In the genomic region with DNA sequence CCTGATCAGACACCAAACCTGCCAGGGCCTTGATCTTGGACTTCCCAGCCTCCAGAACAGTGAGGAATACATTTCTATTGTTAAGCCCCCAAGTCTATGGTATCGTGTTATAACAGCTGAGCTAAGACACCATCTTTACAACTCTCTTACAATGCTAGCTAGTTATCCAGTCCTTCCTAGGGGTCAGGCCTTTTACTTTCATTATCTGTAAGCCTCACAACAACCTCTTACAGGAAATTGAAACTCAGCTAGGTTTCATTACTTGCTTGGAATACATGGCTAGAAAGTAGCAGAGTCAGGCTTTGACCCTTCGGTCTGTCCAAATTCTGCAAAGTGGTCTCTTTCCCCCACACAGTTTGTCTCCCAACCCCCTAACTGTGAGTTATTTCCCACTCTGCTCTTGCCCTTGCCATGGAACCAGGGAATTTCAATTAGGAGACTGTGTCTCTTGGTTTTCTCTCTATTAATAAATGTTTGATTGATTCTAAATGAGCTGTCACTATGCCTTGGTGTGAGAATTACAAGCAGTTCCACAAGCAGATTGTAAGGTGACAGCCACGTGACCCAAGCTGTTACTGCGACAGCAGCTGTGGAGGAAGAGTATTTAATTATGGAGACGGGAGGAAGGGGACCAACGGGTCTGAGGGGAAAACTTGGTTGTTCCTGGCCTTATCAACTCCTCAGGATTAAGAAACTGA, we compare ENCODE assay signal across 8 cellular contexts.
DNase-seq lines count a peak whose midpoint lies in the region; ATAC-seq and TF ChIP-seq lines count a peak whose summit lies in the region.

No MANE protein-coding gene starts in this region.

- DNase-seq in GM13977 (ENCODE audit: low spot score) (peak; percentile 33), kidney tubule cell (ENCODE audit: low spot score) (peak; percentile 12), DMS153 treated with DMSO at 0.1 percent for 48 hours (lab: John Stamatoyannopoulos, UW; ENCODE audit: unreplicated experiment) (no peak), DMS 273 (lab: John Stamatoyannopoulos, UW; ENCODE audit: unreplicated experiment) (no peak)
- DNase-seq in activated CD8-positive, alpha-beta memory T cell treated with anti-CD3 and anti-CD28 coated beads, Interleukin-2, amount 50 U/mL, for 48 hours, result no peak
- DNase-seq in activated CD4-positive, CD25-positive, alpha-beta regulatory T cell treated with anti-CD3 and anti-CD28 coated beads, Interleukin-2, amount 50 U/mL, for 72 hours, result no peak

- ATAC-seq in GM21390 (IDR thresholded peaks at IDR 0.05; ENCODE audit: unreplicated experiment), result peak; percentile 99
- ATAC-seq in HG03460 (IDR thresholded peaks at IDR 0.05; ENCODE audit: unreplicated experiment), result peak; percentile 96

- in situ Hi-C loops in GM13977 (cut with MboI; ENCODE audit: low pct_unique_long_range_greater_than_20kb, low sequenced_read_pairs, unreplicated experiment), result no loop called here

- no peak for TF ChIP-seq CTCF in GM13977 (IDR thresholded peaks at IDR 0.05; ENCODE audit: extremely low read depth, insufficient read depth, missing control alignments)

Comparison
In these comparisons a context has a peak if more than half of its experiments do, and no peak if none do; other contexts are left out.
1. DNase-seq: peak in GM13977 (single experiment) and kidney tubule cell (single experiment); none in DMS153 treated with DMSO at 0.1 percent for 48 hours (single experiment), DMS 273 (single experiment), activated CD8-positive, alpha-beta memory T cell treated with anti-CD3 and anti-CD28 coated beads, Interleukin-2, amount 50 U/mL, for 48 hours (single experiment) and activated CD4-positive, CD25-positive, alpha-beta regulatory T cell treated with anti-CD3 and anti-CD28 coated beads, Interleukin-2, amount 50 U/mL, for 72 hours (single experiment).